Comparison of ENCODE assay signal across 13 cellular contexts in genomic region chr2:234771985-234772774, GRCh38.
DNase-seq lines count a peak whose midpoint lies in the region; ATAC-seq and TF ChIP-seq lines count a peak whose summit lies in the region.
"Had no signal": no experiment of that assay in that cellular context is flagged by ENCODE, and none has a peak within 500 bp of the region (broad histone marks: within the 10 kb centered on the region; RNA-seq: fewer than 3 reads in every experiment).

No MANE protein-coding gene starts in this region.

- H3K4me3 ChIP-seq in breast epithelium (no peak overlapping the region), gastroesophageal sphincter (no peak overlapping the region), upper lobe of left lung (no peak overlapping the region)
- H3K4me3 ChIP-seq: cardiac muscle cell had no signal

- DNase-seq in MCF 10A (ENCODE audit: unreplicated experiment) = peak; percentile 28
- no peak for DNase-seq in breast epithelium (ENCODE audit: low spot score in 2 of 2)
- peak; percentile 88 for DNase-seq in RPMI7951 (ENCODE audit: low read depth)
- DNase-seq in upper lobe of left lung = no peak
- no peak for DNase-seq in activated T-cell treated with anti-CD3 and anti-CD28 coated beads, Interleukin-2, amount 50 U/mL, for 48 hours
- no peak for DNase-seq in CD4-positive, alpha-beta T cell
- DNase-seq in stimulated activated CD4-positive, alpha-beta T cell treated with anti-CD3 and anti-CD28 coated beads, Interleukin-4, amount 100 ng/mL, for 4 hours = no peak
- DNase-seq: DMS53; GOT3; NCI-H1694 treated with DMSO at 0.1 percent for 48 hours; stimulated activated CD4-positive, alpha-beta T cell treated with anti-CD3 and anti-CD28 coated beads, Interleukin-15, amount 100 ng/mL, for 24 hours had no signal

- CTCF ChIA-PET in MCF 10A (lab: Yijun Ruan, JAX) = interaction anchor here (0.5 kb wide), 1 partner anchor 324 kb away, joined by 3 read pairs; no protein-coding TSS in a partner anchor
- CTCF ChIA-PET in CD4-positive, alpha-beta T cell (lab: Charles Lee) = no interaction called here

- H3K36me3 Mint-ChIP-seq in MCF 10A (ENCODE audit: insufficient read depth, unreplicated experiment) = no peaks in the 10 kb centered on the region
- no peaks in the 10 kb centered on the region for H3K36me3 Mint-ChIP-seq in CD4-positive, alpha-beta T cell (ENCODE audit: low read depth)

- H3K4me1 ChIP-seq in breast epithelium (peaks cover 0 to 5% of the 10 kb centered on the region in 2 donors), gastroesophageal sphincter (no peaks in the 10 kb centered on the region), upper lobe of left lung (peaks cover 0 to 5% (median 0%) of the 10 kb centered on the region in 4 donors)

- POLR2A ChIA-PET in MCF 10A (lab: Yijun Ruan, JAX) = no interaction called here
- POLR2A ChIA-PET in CD4-positive, alpha-beta T cell (lab: Charles Lee) = no interaction called here

- TF ChIP-seq EP300 in gastroesophageal sphincter (IDR thresholded peaks at IDR 0.05) (no peak), upper lobe of left lung (IDR thresholded peaks at IDR 0.05) (no peak)

- intact Hi-C loops in MCF 10A (cut with micrococcal nuclease) = no loop called here
- intact Hi-C loops in breast epithelium (cut with DNase I; ENCODE audit: low total_unique reads) = no loop called here
- intact Hi-C loops in CD4-positive, alpha-beta T cell (cut with DNase I, micrococcal nuclease) = no loop called here

- H3K36me3 ChIP-seq in breast epithelium (no peaks in the 10 kb centered on the region), gastroesophageal sphincter (no peaks in the 10 kb centered on the region), upper lobe of left lung (no peaks in the 10 kb centered on the region)
- H3K36me3 ChIP-seq: cardiac muscle cell had no signal

- peaks cover 10% of the 10 kb centered on the region for H3K27me3 Mint-ChIP-seq in MCF 10A (ENCODE audit: insufficient read depth, unreplicated experiment)
- peaks cover 36% of the 10 kb centered on the region for H3K27me3 Mint-ChIP-seq in CD4-positive, alpha-beta T cell

- TF ChIP-seq CTCF in MCF 10A (IDR thresholded peaks at IDR 0.05; ENCODE audit: unreplicated experiment) (no peak), breast epithelium (IDR thresholded peaks at IDR 0.05) (no peak), gastroesophageal sphincter (IDR thresholded peaks at IDR 0.05) (no peak), upper lobe of left lung (IDR thresholded peaks at IDR 0.05) (no peak)
- no peak for TF ChIP-seq CTCF in CD4-positive, alpha-beta T cell (IDR thresholded peaks at IDR 0.05)

- BruUV-seq in MCF 10A (replicated peaks; lab: Mats Ljungman, UMichigan) = no TSS peak

- peaks cover 12% of the 10 kb centered on the region for H3K4me1 Mint-ChIP-seq in MCF 10A (ENCODE audit: insufficient read depth, unreplicated experiment)
- H3K4me1 Mint-ChIP-seq in CD4-positive, alpha-beta T cell (ENCODE audit: low read depth) = no peaks in the 10 kb centered on the region

- H3K9me3 ChIP-seq in breast epithelium (no peaks in the 10 kb centered on the region), gastroesophageal sphincter (no peaks in the 10 kb centered on the region), upper lobe of left lung (no peaks in the 10 kb centered on the region)
- no peaks in the 10 kb centered on the region for H3K9me3 ChIP-seq in CD4-positive, alpha-beta T cell (ENCODE audit: control insufficient read depth, low read length)

- no peak overlapping the region for H3K4me3 Mint-ChIP-seq in MCF 10A (ENCODE audit: unreplicated experiment)
- H3K4me3 Mint-ChIP-seq in CD4-positive, alpha-beta T cell = no peak overlapping the region

- TF ChIP-seq POLR2A in breast epithelium (IDR thresholded peaks at IDR 0.05) (no peak), gastroesophageal sphincter (IDR thresholded peaks at IDR 0.05) (no peak), upper lobe of left lung (IDR thresholded peaks at IDR 0.05) (no peak)

- no peaks in the 10 kb centered on the region for H3K9me3 Mint-ChIP-seq in MCF 10A (ENCODE audit: unreplicated experiment)
- H3K9me3 Mint-ChIP-seq in CD4-positive, alpha-beta T cell = no peaks in the 10 kb centered on the region

- H3K27ac Mint-ChIP-seq in MCF 10A (ENCODE audit: low read depth, unreplicated experiment) = no peak overlapping the region
- H3K27ac Mint-ChIP-seq in CD4-positive, alpha-beta T cell = no peak overlapping the region

- peak; percentile 45 for ATAC-seq in gastroesophageal sphincter
- peak; percentile 32 to 63 for ATAC-seq in upper lobe of left lung (ENCODE audit: low FRiP score in 2 of 2)
- ATAC-seq in CD4-positive, alpha-beta T cell (ENCODE audit: poor library complexity) = no peak

- H3K27me3 ChIP-seq in breast epithelium (no peaks in the 10 kb centered on the region), gastroesophageal sphincter (no peaks in the 10 kb centered on the region), upper lobe of left lung (no peaks in the 10 kb centered on the region)
- H3K27me3 ChIP-seq in CD4-positive, alpha-beta T cell (ENCODE audit: control insufficient read depth, insufficient read depth, low read length) = no peaks in the 10 kb centered on the region
- H3K27me3 ChIP-seq: cardiac muscle cell had no signal

- H3K27ac ChIP-seq in breast epithelium = no peak overlapping the region
- peak overlapping the region in 2 of 4 donors; percentile 17 to 24 for H3K27ac ChIP-seq in gastroesophageal sphincter
- no peak overlapping the region for H3K27ac ChIP-seq in upper lobe of left lung
- H3K27ac ChIP-seq in CD4-positive, alpha-beta T cell (ENCODE audit: low read depth, low read length) = no peak overlapping the region
- H3K27ac ChIP-seq: cardiac muscle cell had no signal

- 48 to 100% methylated on average over 1 to 6 of the region's 12 CpGs for WGBS in gastroesophageal sphincter (ENCODE audit: low coverage in 1 of 2), 2 donors
- 64 to 73% methylated on average over 12 of the region's 12 CpGs for WGBS in upper lobe of left lung, 2 donors

Comparison
In these comparisons a context has a peak if more than half of its experiments do, and no peak if none do; other contexts are left out.
1. DNase-seq: peak in MCF 10A (single experiment) and RPMI7951 (single experiment); none in breast epithelium (0 of 2), upper lobe of left lung (0 of 2), activated T-cell treated with anti-CD3 and anti-CD28 coated beads, Interleukin-2, amount 50 U/mL, for 48 hours (0 of 2), CD4-positive, alpha-beta T cell (0 of 10) and stimulated activated CD4-positive, alpha-beta T cell treated with anti-CD3 and anti-CD28 coated beads, Interleukin-4, amount 100 ng/mL, for 4 hours (0 of 2).